In genomic region chr11:108333403-108333899, GRCh38 we compare ENCODE assay signal across 21 cellular contexts.
A peak's percentile ranks its signal among the peaks of the same experiment; 100 is the strongest.
DNase-seq lines count a peak whose midpoint lies in the region; ATAC-seq, FAIRE-seq and TF ChIP-seq lines count a peak whose summit lies in the region.
"Had no signal": no experiment of that assay in that cellular context is flagged by ENCODE, and none has a peak within 500 bp of the region (broad histone marks: within the 10 kb centered on the region; RNA-seq: fewer than 3 reads in every experiment).

No MANE protein-coding gene starts in this region.

- CTCF ChIA-PET in HEK293 (lab: Yijun Ruan, JAX): interaction anchor here (1.6 kb wide), 1 partner anchor 324 kb away, joined by 3 read pairs; the partner anchor contains the start of gene CUL5

- no peaks in the 10 kb centered on the region for H3K27me3 Mint-ChIP-seq in natural killer cell (ENCODE audit: low read depth in 2 of 2)
- no peaks in the 10 kb centered on the region for H3K27me3 Mint-ChIP-seq in natural killer cell treated with Interleukin-12 subunit alpha and Interleukin-12 subunit beta and Interleukin-15 and Interleukin-18, amount 100 ng/mL, for 72 hours
- H3K27me3 Mint-ChIP-seq: B cell; CD4-positive, CD25-positive, alpha-beta regulatory T cell; CD8-positive, alpha-beta memory T cell had no signal

- FAIRE-seq in colon (lab: Jason Lieb, UNC): peak; percentile 24
- FAIRE-seq: D721Med, GM12878, GM18507 had no signal

- TF ChIP-seq EP300 in esophagus muscularis mucosa (IDR thresholded peaks at IDR 0.05): no peak

- ATAC-seq in natural killer cell: no peak
- no peak for ATAC-seq in natural killer cell treated with Interleukin-12 subunit alpha and Interleukin-12 subunit beta and Interleukin-15 and Interleukin-18, amount 100 ng/mL, for 72 hours
- ATAC-seq: GM12878 had no signal

- no peak for TF ChIP-seq POLR2A in esophagus muscularis mucosa (IDR thresholded peaks at IDR 0.05; ENCODE audit: low read depth)

- H3K27ac ChIP-seq in HEK293 (ENCODE audit: extremely low read depth, low read depth, low read length): no peak overlapping the region
- H3K27ac ChIP-seq in esophagus muscularis mucosa (replicated peaks in 1 of 4): no peak overlapping the region
- H3K27ac ChIP-seq: BLaER1, C4-2B had no signal

- H3K27me3 ChIP-seq in esophagus muscularis mucosa: no peaks in the 10 kb centered on the region
- H3K27me3 ChIP-seq: BLaER1 had no signal

- POLR2A ChIA-PET in HEK293 (lab: Yijun Ruan, JAX): no interaction called here

- peaks cover 0 to 79% of the 10 kb centered on the region in 2 experiments; a peak in 1 of 3 replicates for H3K36me3 ChIP-seq in HEK293 (ENCODE audit: control insufficient read depth in 2 of 2, insufficient read depth in 1 of 2, low read length in 2 of 2)
- H3K36me3 ChIP-seq in esophagus muscularis mucosa: peaks cover 34 to 94% (median 81%) of the 10 kb centered on the region in 4 donors

- H3K9me3 ChIP-seq in HEK293 (ENCODE audit: control insufficient read depth, insufficient read depth, low read depth, low read length) (no peaks in the 10 kb centered on the region), esophagus muscularis mucosa (no peaks in the 10 kb centered on the region)
- H3K9me3 ChIP-seq: BLaER1 had no signal

- peaks cover 5 to 12% of the 10 kb centered on the region in 2 donors for H3K4me1 Mint-ChIP-seq in natural killer cell
- peaks cover 0 to 3% of the 10 kb centered on the region in 2 donors for H3K4me1 Mint-ChIP-seq in natural killer cell treated with Interleukin-12 subunit alpha and Interleukin-12 subunit beta and Interleukin-15 and Interleukin-18, amount 100 ng/mL, for 72 hours (ENCODE audit: low read depth in 2 of 2)
- H3K4me1 Mint-ChIP-seq: B cell had no signal

- WGBS in esophagus muscularis mucosa: 90% methylated on average over 2 of the region's 2 CpGs

- peaks cover 71% of the 10 kb centered on the region for H3K36me3 Mint-ChIP-seq in natural killer cell
- H3K36me3 Mint-ChIP-seq in natural killer cell treated with Interleukin-12 subunit alpha and Interleukin-12 subunit beta and Interleukin-15 and Interleukin-18, amount 100 ng/mL, for 72 hours: peaks cover 10% of the 10 kb centered on the region

- no peak overlapping the region for H3K4me3 Mint-ChIP-seq in natural killer cell
- H3K4me3 Mint-ChIP-seq in natural killer cell treated with Interleukin-12 subunit alpha and Interleukin-12 subunit beta and Interleukin-15 and Interleukin-18, amount 100 ng/mL, for 72 hours: no peak overlapping the region
- H3K4me3 Mint-ChIP-seq: B cell; CD4-positive, CD25-positive, alpha-beta regulatory T cell; CD8-positive, alpha-beta memory T cell had no signal

- TF ChIP-seq CTCF in natural killer cell (IDR thresholded peaks at IDR 0.05): no peak
- TF ChIP-seq CTCF in HEK293 (tag by site-specific recombination; IDR thresholded peaks at IDR 0.05): no peak
- TF ChIP-seq CTCF in esophagus muscularis mucosa (IDR thresholded peaks at IDR 0.05): no peak

- DNase-seq in natural killer cell (no peak), NCI-H2227 treated with DMSO at 0.1 percent for 48 hours (lab: John Stamatoyannopoulos, UW) (no peak), esophagus muscularis mucosa (ENCODE audit: extremely low spot score) (no peak)
- no peak for DNase-seq in natural killer cell treated with Interleukin-12 subunit alpha and Interleukin-12 subunit beta and Interleukin-15 and Interleukin-18, amount 100 ng/mL, for 72 hours (ENCODE audit: low spot score)
- DNase-seq: CD4-positive, CD25-positive, alpha-beta regulatory T cell; CD8-positive, alpha-beta memory T cell; DMS 273 treated with DMSO at 0.1 percent for 48 hours; DMS79; EL; GDM1; GOT3; H7; HCEC 1CT had no signal

- peak overlapping the region; percentile 20 to 26 for H3K27ac Mint-ChIP-seq in natural killer cell
- H3K27ac Mint-ChIP-seq in natural killer cell treated with Interleukin-12 subunit alpha and Interleukin-12 subunit beta and Interleukin-15 and Interleukin-18, amount 100 ng/mL, for 72 hours: peak overlapping the region in 1 of 2 donors; percentile 2
- H3K27ac Mint-ChIP-seq: B cell; CD4-positive, CD25-positive, alpha-beta regulatory T cell had no signal

- no peaks in the 10 kb centered on the region for H3K9me3 Mint-ChIP-seq in natural killer cell
- H3K9me3 Mint-ChIP-seq in natural killer cell treated with Interleukin-12 subunit alpha and Interleukin-12 subunit beta and Interleukin-15 and Interleukin-18, amount 100 ng/mL, for 72 hours: no peaks in the 10 kb centered on the region
- H3K9me3 Mint-ChIP-seq: CD4-positive, CD25-positive, alpha-beta regulatory T cell; CD8-positive, alpha-beta memory T cell had no signal

- intact Hi-C loops in natural killer cell (cut with micrococcal nuclease) (loop anchor here (10.0 kb wide), 1 partner anchor 159 kb away; no protein-coding TSS in a partner anchor), esophagus muscularis mucosa (cut with DNase I) (no loop called here)

- H3K4me1 ChIP-seq in HEK293 (ENCODE audit: control insufficient read depth, insufficient read depth, low read length) (no peaks in the 10 kb centered on the region), esophagus muscularis mucosa (no peaks in the 10 kb centered on the region)
- H3K4me1 ChIP-seq: BLaER1 had no signal

- no peak overlapping the region for H3K4me3 ChIP-seq in HEK293 (ENCODE audit: low read depth, low read length)
- H3K4me3 ChIP-seq in esophagus muscularis mucosa: no peak overlapping the region
- H3K4me3 ChIP-seq: BLaER1, GM12878 had no signal

TF ChIP-seq in HEK293, 187 proteins besides CTCF, POLR2A, EP300 and RAD21:
- TF ChIP-seq ZNF610 (tag by site-specific recombination; IDR thresholded peaks at IDR 0.05; ENCODE audit: borderline replicate concordance) (no peak), ZNF645 (tag by site-specific recombination; IDR thresholded peaks at IDR 0.05) (no peak), ZBTB21 (tag by site-specific recombination; IDR thresholded peaks at IDR 0.05) (no peak), SCRT2 (tag by site-specific recombination; IDR thresholded peaks at IDR 0.05) (peak; percentile 39; the same call in 1 of the 2 replicates)
